In genomic region chr2:21038403-21039073, GRCh38 we compare ENCODE assay signal across 18 cellular contexts. TPM values are rescaled to one million over a fixed set of nuclear protein-coding genes. Genes with fewer than 3 reads are reported as not detected.
A peak's percentile ranks its signal among the peaks of the same experiment; 100 is the strongest.
DNase-seq lines count a peak whose midpoint lies in the region; ATAC-seq and TF ChIP-seq lines count a peak whose summit lies in the region.
"Had no signal": no experiment of that assay in that cellular context is flagged by ENCODE, and none has a peak within 500 bp of the region (broad histone marks: within the 10 kb centered on the region; RNA-seq: fewer than 3 reads in every experiment).

No MANE protein-coding gene starts in this region.

- H3K36me3 Mint-ChIP-seq in endodermal cell (ENCODE audit: low read depth): peaks cover 16% of the 10 kb centered on the region
- no peaks in the 10 kb centered on the region for H3K36me3 Mint-ChIP-seq in activated naive CD4-positive, alpha-beta T cell treated with anti-CD3 and anti-CD28 coated beads, Interleukin-2, amount 10 ng/mL, durations not matched to agents 7 days and 5 days
- H3K36me3 Mint-ChIP-seq: activated CD4-positive, alpha-beta memory T cell treated with anti-CD3 and anti-CD28 coated beads for 36 hours; brain had no signal

- H3K9me3 ChIP-seq in endodermal cell (ENCODE audit: control insufficient read depth, low read length) (no peaks in the 10 kb centered on the region), right atrium auricular region (no peaks in the 10 kb centered on the region), stomach smooth muscle (ENCODE audit: control insufficient read depth in 2 of 2, low read length in 2 of 2) (no peaks in the 10 kb centered on the region), HAP-1 (no peaks in the 10 kb centered on the region)
- H3K9me3 ChIP-seq: BE2C, ovary, vagina had no signal

- POLR2A ChIA-PET in GM10248 (lab: Yijun Ruan, JAX): no interaction called here

- no peak overlapping the region for H3K27ac Mint-ChIP-seq in endodermal cell
- H3K27ac Mint-ChIP-seq in activated naive CD4-positive, alpha-beta T cell treated with anti-CD3 and anti-CD28 coated beads, Interleukin-2, amount 10 ng/mL, durations not matched to agents 7 days and 5 days: no peak overlapping the region
- H3K27ac Mint-ChIP-seq: activated CD4-positive, alpha-beta memory T cell treated with anti-CD3 and anti-CD28 coated beads for 36 hours; activated T-helper 17 cell treated with anti-CD3 and anti-CD28 coated beads, Interleukin-2, amount 50 U/mL, for 72 hours; brain had no signal

- CTCF ChIA-PET in GM10248 (lab: Yijun Ruan, JAX): interaction anchor here (1.8 to 3.2 kb wide), 2 partner anchors 11 to 15 kb away, joined by 4 to 8 read pairs; no protein-coding TSS in a partner anchor
- CTCF ChIA-PET in activated naive CD4-positive, alpha-beta T cell treated with anti-CD3 and anti-CD28 coated beads, Interleukin-2, amount 10 ng/mL, durations not matched to agents 7 days and 5 days (lab: Charles Lee): no interaction called here

- WGBS in endodermal cell (ENCODE audit: insufficient coverage in 1 of 2, insufficient read length in 1 of 2), 2 experiments: 82 to 90% methylated on average over 2 to 4 of the region's 4 CpGs

- in situ Hi-C loops in HAP-1 (cut with MboI; ENCODE audit: low sequenced_read_pairs): loop anchor here (25.0 kb wide), 1 partner anchor 274 kb away; no protein-coding TSS in a partner anchor

- no peak overlapping the region for H3K27ac ChIP-seq in endodermal cell (ENCODE audit: low read depth, low read length)
- H3K27ac ChIP-seq in right atrium auricular region: peak overlapping the region; percentile 78 to 88
- H3K27ac ChIP-seq in stomach smooth muscle (ENCODE audit: low read length): peak overlapping the region; percentile 53
- H3K27ac ChIP-seq: ovary, vagina had no signal

- no peak for ATAC-seq in HG02571 (IDR thresholded peaks at IDR 0.05; ENCODE audit: unreplicated experiment)
- ATAC-seq: activated T-helper 17 cell treated with anti-CD3 and anti-CD28 coated beads, Interleukin-2, amount 50 U/mL, for 72 hours had no signal

- H3K4me3 Mint-ChIP-seq in endodermal cell: no peak overlapping the region
- H3K4me3 Mint-ChIP-seq in activated naive CD4-positive, alpha-beta T cell treated with anti-CD3 and anti-CD28 coated beads, Interleukin-2, amount 10 ng/mL, durations not matched to agents 7 days and 5 days: no peak overlapping the region
- H3K4me3 Mint-ChIP-seq: activated CD4-positive, alpha-beta memory T cell treated with anti-CD3 and anti-CD28 coated beads for 36 hours; activated T-helper 17 cell treated with anti-CD3 and anti-CD28 coated beads, Interleukin-2, amount 50 U/mL, for 72 hours; brain had no signal

- DNase-seq in NCI-H345 (lab: John Stamatoyannopoulos, UW) (peak; percentile 59), endodermal cell (peak; percentile 3), right atrium auricular region (ENCODE audit: low spot score) (no peak), HAP-1 (ENCODE audit: low spot score in 2 of 2) (no peak), GM10248 (ENCODE audit: extremely low spot score) (no peak)
- no peak for DNase-seq in activated naive CD4-positive, alpha-beta T cell treated with anti-CD3 and anti-CD28 coated beads, Interleukin-2, amount 10 ng/mL, durations not matched to agents 7 days and 5 days
- DNase-seq: activated CD4-positive, alpha-beta memory T cell treated with anti-CD3 and anti-CD28 coated beads for 36 hours; BE2C; midbrain; NCI-H69; ovary; T-helper 9 cell had no signal

- H3K9me3 Mint-ChIP-seq in endodermal cell: no peaks in the 10 kb centered on the region
- no peaks in the 10 kb centered on the region for H3K9me3 Mint-ChIP-seq in activated naive CD4-positive, alpha-beta T cell treated with anti-CD3 and anti-CD28 coated beads, Interleukin-2, amount 10 ng/mL, durations not matched to agents 7 days and 5 days
- H3K9me3 Mint-ChIP-seq: activated CD4-positive, alpha-beta memory T cell treated with anti-CD3 and anti-CD28 coated beads for 36 hours; activated T-helper 17 cell treated with anti-CD3 and anti-CD28 coated beads, Interleukin-2, amount 50 U/mL, for 72 hours had no signal

- H3K4me1 ChIP-seq in endodermal cell (ENCODE audit: control insufficient read depth, insufficient read depth, low read length) (no peaks in the 10 kb centered on the region), right atrium auricular region (peaks cover 0 to 23% of the 10 kb centered on the region in 2 donors), stomach smooth muscle (ENCODE audit: control insufficient read depth, insufficient read depth, low read length) (peaks cover 17% of the 10 kb centered on the region), HAP-1 (no peaks in the 10 kb centered on the region)
- H3K4me1 ChIP-seq: vagina had no signal

- no peak for TF ChIP-seq CTCF in endodermal cell (conservative IDR thresholded peaks at IDR 0.05)
- no peak for TF ChIP-seq CTCF in right atrium auricular region (IDR thresholded peaks at IDR 0.05)
- TF ChIP-seq CTCF in GM10248 (IDR thresholded peaks at IDR 0.05; ENCODE audit: control extremely low read depth, extremely low read depth, low read depth, missing control alignments): no peak

- H3K27me3 ChIP-seq in endodermal cell (ENCODE audit: control insufficient read depth, insufficient read depth, low read length, poor library complexity, severe bottlenecking) (no peaks in the 10 kb centered on the region), right atrium auricular region (no peaks in the 10 kb centered on the region), stomach smooth muscle (ENCODE audit: control insufficient read depth in 1 of 2, insufficient read depth in 2 of 2, low read length in 2 of 2) (no peaks in the 10 kb centered on the region), HAP-1 (ENCODE audit: low read depth) (no peaks in the 10 kb centered on the region)
- H3K27me3 ChIP-seq: BE2C, ovary, vagina had no signal

- no peak overlapping the region for H3K4me3 ChIP-seq in endodermal cell (ENCODE audit: low read length)
- no peak overlapping the region for H3K4me3 ChIP-seq in right atrium auricular region
- H3K4me3 ChIP-seq in stomach smooth muscle (ENCODE audit: low read length in 2 of 2): no peak overlapping the region
- H3K4me3 ChIP-seq in HAP-1: no peak overlapping the region
- H3K4me3 ChIP-seq: ovary, vagina had no signal

- no peak overlapping the region for H3K9ac ChIP-seq in endodermal cell (ENCODE audit: extremely low read depth, low read length, poor library complexity, severe bottlenecking)
- H3K9ac ChIP-seq in stomach smooth muscle (ENCODE audit: low read length in 2 of 2): no peak overlapping the region

- H3K27me3 Mint-ChIP-seq in endodermal cell (ENCODE audit: insufficient read depth): peaks cover 8% of the 10 kb centered on the region
- H3K27me3 Mint-ChIP-seq in activated naive CD4-positive, alpha-beta T cell treated with anti-CD3 and anti-CD28 coated beads, Interleukin-2, amount 10 ng/mL, durations not matched to agents 7 days and 5 days: peaks cover 9% of the 10 kb centered on the region

- no peaks in the 10 kb centered on the region for H3K36me3 ChIP-seq in endodermal cell (ENCODE audit: control insufficient read depth, insufficient read depth, low read length)
- peaks cover 34% of the 10 kb centered on the region for H3K36me3 ChIP-seq in right atrium auricular region
- H3K36me3 ChIP-seq in stomach smooth muscle (ENCODE audit: control insufficient read depth in 2 of 2, insufficient read depth in 2 of 2, low read length in 2 of 2): no peaks in the 10 kb centered on the region
- H3K36me3 ChIP-seq in HAP-1 (replicated peaks): no peaks in the 10 kb centered on the region
- H3K36me3 ChIP-seq: BE2C, ovary, vagina had no signal

- H3K4me1 Mint-ChIP-seq in endodermal cell: peaks cover 3% of the 10 kb centered on the region
- H3K4me1 Mint-ChIP-seq in activated naive CD4-positive, alpha-beta T cell treated with anti-CD3 and anti-CD28 coated beads, Interleukin-2, amount 10 ng/mL, durations not matched to agents 7 days and 5 days: no peaks in the 10 kb centered on the region

RNA-seq across cellular contexts. Expression of gene APOB, which starts 5.3 kb away (rescaled TPM):
- 10 to 100 TPM in 1 of 2 donors, 1 to 10 TPM in 1; 7.5 to 14.1 TPM for total RNA-seq in endodermal cell
- 1.5 TPM for polyA plus RNA-seq in endodermal cell (2013, experiment 1 of 2)
- 1.2 TPM for polyA plus RNA-seq in endodermal cell (2013, experiment 2 of 2)
- 10 to 100 TPM; 20.1 to 45.3 TPM for total RNA-seq in right atrium auricular region
- total RNA-seq: activated CD4-positive, alpha-beta memory T cell treated with anti-CD3 and anti-CD28 coated beads for 36 hours; activated T-helper 17 cell treated with anti-CD3 and anti-CD28 coated beads, Interleukin-2, amount 50 U/mL, for 72 hours; RPMI7951; vagina had no signal

Comparison
In these comparisons a context has a peak if more than half of its experiments do, and no peak if none do; other contexts are left out.
1. DNase-seq: peak in NCI-H345 (single experiment) and endodermal cell (single experiment); none in right atrium auricular region (single experiment), HAP-1 (0 of 2), GM10248 (single experiment) and activated naive CD4-positive, alpha-beta T cell treated with anti-CD3 and anti-CD28 coated beads, Interleukin-2, amount 10 ng/mL, durations not matched to agents 7 days and 5 days (single experiment).